ENCODE assay signal across 8 cellular contexts in genomic region chr6:132131777-132132176, GRCh38.
A peak's percentile ranks its signal among the peaks of the same experiment; 100 is the strongest.
DNase-seq lines count a peak whose midpoint lies in the region; ATAC-seq and TF ChIP-seq lines count a peak whose summit lies in the region.

No MANE protein-coding gene starts in this region.

- POLR2A ChIA-PET in AG04450 (lab: Yijun Ruan, JAX) (interaction anchor here (0.6 to 2.7 kb wide), 11 partner anchors 9 to 194 kb away, joined by 3 to 56 read pairs (median 4); partner anchors contain the start of gene CCN2), MCF 10A (lab: Yijun Ruan, JAX) (no interaction called here)

- H3K4me3 ChIP-seq in AG04450 (ENCODE audit: low read depth, low read length) (no peak overlapping the region), MG63 (no peak overlapping the region)

- H3K36me3 Mint-ChIP-seq in MCF 10A (ENCODE audit: insufficient read depth, unreplicated experiment) = no peaks in the 10 kb centered on the region
- no peaks in the 10 kb centered on the region for H3K36me3 Mint-ChIP-seq in activated T-helper 2 cell treated with anti-CD3 and anti-CD28 coated beads, Interferon-gamma antibody, Interleukin-2, Interleukin-4, amounts not matched to agents 10 μg/mL and 5 μg/mL and 100 μg/mL, durations not matched to agents 14 hours and 24 hours and 36 hours (ENCODE audit: low read depth)

- CTCF ChIA-PET in AG04450 (lab: Charles Lee) (interaction anchor here (2.0 kb wide), 1 partner anchor 207 kb away, joined by 8 read pairs; no protein-coding TSS in a partner anchor), MCF 10A (lab: Yijun Ruan, JAX) (interaction anchor here (1.0 kb wide), 1 partner anchor 9 kb away, joined by 3 read pairs; no protein-coding TSS in a partner anchor)

- no peaks in the 10 kb centered on the region for H3K4me1 Mint-ChIP-seq in MCF 10A (ENCODE audit: insufficient read depth, unreplicated experiment)
- peaks cover 8% of the 10 kb centered on the region for H3K4me1 Mint-ChIP-seq in activated T-helper 2 cell treated with anti-CD3 and anti-CD28 coated beads, Interferon-gamma antibody, Interleukin-2, Interleukin-4, amounts not matched to agents 10 μg/mL and 5 μg/mL and 100 μg/mL, durations not matched to agents 14 hours and 24 hours and 36 hours (ENCODE audit: low read depth)

- no peak overlapping the region for H3K4me3 Mint-ChIP-seq in MCF 10A (ENCODE audit: unreplicated experiment)
- no peak overlapping the region for H3K4me3 Mint-ChIP-seq in activated T-helper 2 cell treated with anti-CD3 and anti-CD28 coated beads, Interferon-gamma antibody, Interleukin-2, Interleukin-4, amounts not matched to agents 10 μg/mL and 5 μg/mL and 100 μg/mL, durations not matched to agents 14 hours and 24 hours and 36 hours (ENCODE audit: low read depth)

- TF ChIP-seq CTCF in AG04450 (IDR thresholded peaks at IDR 0.05; ENCODE audit: low read depth, low read length) (no peak), MCF 10A (IDR thresholded peaks at IDR 0.05; ENCODE audit: unreplicated experiment) (no peak)

- DNase-seq in AG04450 (ENCODE audit: low read depth, low spot score) (peak; percentile 99), MG63 (peak; percentile 93), MCF 10A (ENCODE audit: unreplicated experiment) (peak; percentile 63), medulla oblongata (ENCODE audit: extremely low spot score) (peak; percentile 13), COR-L47 (lab: John Stamatoyannopoulos, UW) (no peak)
- DNase-seq in activated T-helper 2 cell treated with anti-CD3 and anti-CD28 coated beads, Interferon-gamma antibody, Interleukin-2, Interleukin-4, amounts not matched to agents 10 μg/mL and 5 μg/mL and 100 μg/mL, durations not matched to agents 14 hours and 24 hours and 36 hours (ENCODE audit: low spot score) = no peak

- H3K9me3 Mint-ChIP-seq in MCF 10A (ENCODE audit: unreplicated experiment) = peaks cover 8% of the 10 kb centered on the region
- H3K9me3 Mint-ChIP-seq in activated T-helper 2 cell treated with anti-CD3 and anti-CD28 coated beads, Interferon-gamma antibody, Interleukin-2, Interleukin-4, amounts not matched to agents 10 μg/mL and 5 μg/mL and 100 μg/mL, durations not matched to agents 14 hours and 24 hours and 36 hours = no peaks in the 10 kb centered on the region

- intact Hi-C loops in MCF 10A (cut with micrococcal nuclease) = no loop called here
- intact Hi-C loops in activated T-helper 2 cell treated with anti-CD3 and anti-CD28 coated beads, Interferon-gamma antibody, Interleukin-2, Interleukin-4, amounts not matched to agents 10 μg/mL and 5 μg/mL and 100 μg/mL, durations not matched to agents 14 hours and 24 hours and 36 hours (cut with micrococcal nuclease) = no loop called here

- no peaks in the 10 kb centered on the region for H3K9me3 ChIP-seq in AG04450 (ENCODE audit: control insufficient read depth, insufficient read depth, low read length)
- 0 out of 2 replicates have a peak, but pooled peaks cover under 1% of the 10 kb centered on the region for H3K9me3 ChIP-seq in MG63

- BruUV-seq in MCF 10A (replicated peaks; lab: Mats Ljungman, UMichigan) = no TSS peak

- H3K27me3 ChIP-seq in AG04450 (ENCODE audit: control insufficient read depth, insufficient read depth, low read length) (no peaks in the 10 kb centered on the region), MG63 (no peaks in the 10 kb centered on the region)

- H3K27ac Mint-ChIP-seq in MCF 10A (ENCODE audit: low read depth, unreplicated experiment) = no peak overlapping the region
- H3K27ac Mint-ChIP-seq in activated T-helper 2 cell treated with anti-CD3 and anti-CD28 coated beads, Interferon-gamma antibody, Interleukin-2, Interleukin-4, amounts not matched to agents 10 μg/mL and 5 μg/mL and 100 μg/mL, durations not matched to agents 14 hours and 24 hours and 36 hours = no peak overlapping the region

- peak overlapping the region; percentile 99 for H3K27ac ChIP-seq in AG04450 (ENCODE audit: low read depth, low read length)

- no peaks in the 10 kb centered on the region for H3K27me3 Mint-ChIP-seq in MCF 10A (ENCODE audit: insufficient read depth, unreplicated experiment)
- H3K27me3 Mint-ChIP-seq in activated T-helper 2 cell treated with anti-CD3 and anti-CD28 coated beads, Interferon-gamma antibody, Interleukin-2, Interleukin-4, amounts not matched to agents 10 μg/mL and 5 μg/mL and 100 μg/mL, durations not matched to agents 14 hours and 24 hours and 36 hours (ENCODE audit: low read depth) = peaks cover 6% of the 10 kb centered on the region

- no peaks in the 10 kb centered on the region; the same call in 1 of the 2 replicates for H3K36me3 ChIP-seq in MG63

- ATAC-seq in HG03159 (IDR thresholded peaks at IDR 0.05; ENCODE audit: unreplicated experiment) = no peak
- ATAC-seq in HG03196 (IDR thresholded peaks at IDR 0.05; ENCODE audit: unreplicated experiment) = no peak

Comparison
In these comparisons a context has a peak if more than half of its experiments do, and no peak if none do; other contexts are left out.
1. DNase-seq: peak in AG04450 (single experiment), MG63 (single experiment), MCF 10A (single experiment) and medulla oblongata (single experiment); none in COR-L47 (single experiment) and activated T-helper 2 cell treated with anti-CD3 and anti-CD28 coated beads, Interferon-gamma antibody, Interleukin-2, Interleukin-4, amounts not matched to agents 10 μg/mL and 5 μg/mL and 100 μg/mL, durations not matched to agents 14 hours and 24 hours and 36 hours (single experiment).